Comparison of ENCODE assay signal across 12 cellular contexts in the genomic region with DNA sequence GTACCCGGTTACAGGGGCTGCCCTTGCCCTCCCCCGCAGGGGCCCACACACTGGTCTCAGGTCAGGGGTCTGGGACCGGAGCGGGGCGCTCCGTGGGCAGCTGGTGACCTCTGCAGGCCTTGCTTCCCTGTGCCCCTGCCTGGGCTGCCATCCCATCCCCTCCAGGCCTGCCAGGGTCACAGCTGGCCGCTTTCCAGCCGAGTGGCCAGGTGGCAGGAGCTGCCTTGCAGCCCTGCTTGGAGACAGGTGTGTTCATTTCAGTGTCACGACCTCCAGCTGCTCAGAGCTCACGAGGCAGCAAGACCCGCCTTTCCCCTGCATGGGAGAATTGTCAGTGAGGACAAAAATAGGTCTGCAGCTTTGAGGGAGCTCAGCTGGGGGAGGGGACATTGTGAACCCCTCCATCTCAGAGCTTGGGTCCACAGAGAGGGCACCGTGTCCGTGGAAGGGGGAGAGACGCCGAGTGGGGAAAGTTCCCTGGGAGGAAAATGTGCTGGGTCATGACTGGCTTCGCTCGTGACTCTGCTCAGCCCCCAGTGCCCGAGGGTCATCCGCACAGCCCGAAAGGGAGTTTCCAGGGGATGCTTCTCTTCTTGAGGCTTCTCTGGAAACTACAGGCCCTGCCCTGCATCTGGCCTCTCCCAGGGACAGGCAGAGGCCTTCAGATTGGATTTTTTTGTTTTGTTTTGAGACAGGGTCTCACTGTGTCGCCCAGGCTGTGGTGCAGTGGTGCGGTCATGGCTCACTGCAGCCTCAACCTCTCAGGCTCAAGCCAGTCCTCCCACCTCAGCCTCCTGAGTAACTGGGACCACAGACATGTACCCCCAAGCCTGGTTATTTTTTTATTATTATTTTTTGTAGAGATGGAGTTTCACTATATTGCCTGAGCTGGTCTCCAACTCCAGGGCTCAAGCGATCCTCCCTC. TPM values are rescaled to one million over a fixed set of nuclear protein-coding genes. Genes with fewer than 3 reads are reported as not detected.
A peak's percentile ranks its signal among the peaks of the same experiment; 100 is the strongest.
DNase-seq lines count a peak whose midpoint lies in the region; FAIRE-seq and TF ChIP-seq lines count a peak whose summit lies in the region.
"Had no signal": no experiment of that assay in that cellular context is flagged by ENCODE, and none has a peak within 500 bp of the region (broad histone marks: within the 10 kb centered on the region; RNA-seq: fewer than 3 reads in every experiment).

No MANE protein-coding gene starts in this region.

- peaks cover 98% of the 10 kb centered on the region for H3K4me1 Mint-ChIP-seq in brain
- H3K4me1 Mint-ChIP-seq in T-helper 2 cell treated with Interferon-gamma antibody and Interleukin-4, amounts not matched to agents 5 μg/mL and 100 μg/mL, for 36 hours (ENCODE audit: low read depth) = peaks cover 2% of the 10 kb centered on the region
- peaks cover 2% of the 10 kb centered on the region for H3K4me1 Mint-ChIP-seq in activated CD4-positive, alpha-beta T cell treated with anti-CD3 and anti-CD28 coated beads, Interleukin-2, amount 10 ng/mL, durations not matched to agents 24 days and 14 days

- no peaks in the 10 kb centered on the region for H3K36me3 Mint-ChIP-seq in brain
- H3K36me3 Mint-ChIP-seq in T-helper 2 cell treated with Interferon-gamma antibody and Interleukin-4, amounts not matched to agents 5 μg/mL and 100 μg/mL, for 36 hours (ENCODE audit: low read depth) = no peaks in the 10 kb centered on the region
- H3K36me3 Mint-ChIP-seq in activated CD4-positive, alpha-beta T cell treated with anti-CD3 and anti-CD28 coated beads, Interleukin-2, amount 10 ng/mL, durations not matched to agents 24 days and 14 days (ENCODE audit: low read depth) = no peaks in the 10 kb centered on the region

- no peak for TF ChIP-seq EP300 in Ishikawa (IDR thresholded peaks at IDR 0.05; ENCODE audit: borderline replicate concordance)

- no peak for TF ChIP-seq CTCF in brain (conservative IDR thresholded peaks at IDR 0.05)

- H3K9me3 Mint-ChIP-seq in brain = peaks cover 0 to 5% (median 0%) of the 10 kb centered on the region in 5 experiments
- no peaks in the 10 kb centered on the region for H3K9me3 Mint-ChIP-seq in T-helper 2 cell treated with Interferon-gamma antibody and Interleukin-4, amounts not matched to agents 5 μg/mL and 100 μg/mL, for 36 hours
- no peaks in the 10 kb centered on the region for H3K9me3 Mint-ChIP-seq in activated CD4-positive, alpha-beta T cell treated with anti-CD3 and anti-CD28 coated beads, Interleukin-2, amount 10 ng/mL, durations not matched to agents 24 days and 14 days
- H3K9me3 Mint-ChIP-seq: immature natural killer cell had no signal

- no peaks in the 10 kb centered on the region for H3K27me3 Mint-ChIP-seq in brain
- H3K27me3 Mint-ChIP-seq in T-helper 2 cell treated with Interferon-gamma antibody and Interleukin-4, amounts not matched to agents 5 μg/mL and 100 μg/mL, for 36 hours (ENCODE audit: low read depth) = no peaks in the 10 kb centered on the region
- no peaks in the 10 kb centered on the region for H3K27me3 Mint-ChIP-seq in activated CD4-positive, alpha-beta T cell treated with anti-CD3 and anti-CD28 coated beads, Interleukin-2, amount 10 ng/mL, durations not matched to agents 24 days and 14 days

- peak overlapping the region in 4 of 5 experiments; percentile 43 to 64 (median 52) for H3K4me3 Mint-ChIP-seq in brain
- H3K4me3 Mint-ChIP-seq in T-helper 2 cell treated with Interferon-gamma antibody and Interleukin-4, amounts not matched to agents 5 μg/mL and 100 μg/mL, for 36 hours = no peak overlapping the region
- H3K4me3 Mint-ChIP-seq in activated CD4-positive, alpha-beta T cell treated with anti-CD3 and anti-CD28 coated beads, Interleukin-2, amount 10 ng/mL, durations not matched to agents 24 days and 14 days = no peak overlapping the region

- intact Hi-C loops in activated CD4-positive, alpha-beta T cell treated with anti-CD3 and anti-CD28 coated beads, Interleukin-2, amount 10 ng/mL, durations not matched to agents 24 days and 14 days (cut with micrococcal nuclease) = no loop called here

- H3K27ac Mint-ChIP-seq in brain = peak overlapping the region; percentile 85 to 97 (median 88)
- H3K27ac Mint-ChIP-seq in T-helper 2 cell treated with Interferon-gamma antibody and Interleukin-4, amounts not matched to agents 5 μg/mL and 100 μg/mL, for 36 hours = no peak overlapping the region
- H3K27ac Mint-ChIP-seq in activated CD4-positive, alpha-beta T cell treated with anti-CD3 and anti-CD28 coated beads, Interleukin-2, amount 10 ng/mL, durations not matched to agents 24 days and 14 days = no peak overlapping the region

- TF ChIP-seq RAD21 in Ishikawa (IDR thresholded peaks at IDR 0.05; ENCODE audit: low read depth) = no peak

- peak; percentile 44 for DNase-seq in ELF-1 (ENCODE audit: low read depth, low spot score)
- DNase-seq in retina = peak; percentile 61
- no peak for DNase-seq in HuH-7 (ENCODE audit: low spot score)
- DNase-seq in frontal cortex (ENCODE audit: low spot score in 2 of 2) = no peak
- no peak for DNase-seq in T-helper 2 cell treated with Interferon-gamma antibody and Interleukin-4, amounts not matched to agents 5 μg/mL and 100 μg/mL, for 36 hours (ENCODE audit: low spot score)
- no peak for DNase-seq in activated CD4-positive, alpha-beta T cell treated with anti-CD3 and anti-CD28 coated beads, Interleukin-2, amount 10 ng/mL, durations not matched to agents 24 days and 14 days
- DNase-seq: GDM1, immature natural killer cell, occipital lobe, T-helper 1 cell had no signal

- FAIRE-seq in frontal cortex (lab: Jason Lieb, UNC) = no peak

TF ChIP-seq in Ishikawa, 13 proteins besides CTCF, POLR2A, EP300 and RAD21:
- TF ChIP-seq ZBTB7A (IDR thresholded peaks at IDR 0.05; ENCODE audit: low read depth) (no peak), NFIC (IDR thresholded peaks at IDR 0.05) (0 out of 2 replicates have a peak, but pooled peaks have one; percentile 32), FOXM1 (IDR thresholded peaks at IDR 0.05; ENCODE audit: borderline replicate concordance, low read depth) (no peak), YY1 (IDR thresholded peaks at IDR 0.05; ENCODE audit: low read depth) (no peak), TEAD4 (IDR thresholded peaks at IDR 0.05) (no peak), CREB1 (IDR thresholded peaks at IDR 0.05; ENCODE audit: low read depth) (no peak), EGR1 (IDR thresholded peaks at IDR 0.05) (no peak), CEBPB (IDR thresholded peaks at IDR 0.05) (no peak), TAF1 (IDR thresholded peaks at IDR 0.05; ENCODE audit: low read depth) (no peak), TCF12 (IDR thresholded peaks at IDR 0.05; ENCODE audit: low read depth) (peak; percentile 34; the same call in 1 of the 2 replicates)
- TF ChIP-seq, protein P1, sequence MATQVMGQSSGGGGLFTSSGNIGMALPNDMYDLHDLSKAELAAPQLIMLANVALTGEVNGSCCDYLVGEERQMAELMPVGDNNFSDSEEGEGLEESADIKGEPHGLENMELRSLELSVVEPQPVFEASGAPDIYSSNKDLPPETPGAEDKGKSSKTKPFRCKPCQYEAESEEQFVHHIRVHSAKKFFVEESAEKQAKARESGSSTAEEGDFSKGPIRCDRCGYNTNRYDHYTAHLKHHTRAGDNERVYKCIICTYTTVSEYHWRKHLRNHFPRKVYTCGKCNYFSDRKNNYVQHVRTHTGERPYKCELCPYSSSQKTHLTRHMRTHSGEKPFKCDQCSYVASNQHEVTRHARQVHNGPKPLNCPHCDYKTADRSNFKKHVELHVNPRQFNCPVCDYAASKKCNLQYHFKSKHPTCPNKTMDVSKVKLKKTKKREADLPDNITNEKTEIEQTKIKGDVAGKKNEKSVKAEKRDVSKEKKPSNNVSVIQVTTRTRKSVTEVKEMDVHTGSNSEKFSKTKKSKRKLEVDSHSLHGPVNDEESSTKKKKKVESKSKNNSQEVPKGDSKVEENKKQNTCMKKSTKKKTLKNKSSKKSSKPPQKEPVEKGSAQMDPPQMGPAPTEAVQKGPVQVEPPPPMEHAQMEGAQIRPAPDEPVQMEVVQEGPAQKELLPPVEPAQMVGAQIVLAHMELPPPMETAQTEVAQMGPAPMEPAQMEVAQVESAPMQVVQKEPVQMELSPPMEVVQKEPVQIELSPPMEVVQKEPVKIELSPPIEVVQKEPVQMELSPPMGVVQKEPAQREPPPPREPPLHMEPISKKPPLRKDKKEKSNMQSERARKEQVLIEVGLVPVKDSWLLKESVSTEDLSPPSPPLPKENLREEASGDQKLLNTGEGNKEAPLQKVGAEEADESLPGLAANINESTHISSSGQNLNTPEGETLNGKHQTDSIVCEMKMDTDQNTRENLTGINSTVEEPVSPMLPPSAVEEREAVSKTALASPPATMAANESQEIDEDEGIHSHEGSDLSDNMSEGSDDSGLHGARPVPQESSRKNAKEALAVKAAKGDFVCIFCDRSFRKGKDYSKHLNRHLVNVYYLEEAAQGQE (IDR thresholded peaks at IDR 0.05; ENCODE audit: low read depth) = no peak
- TF ChIP-seq, protein P2, sequence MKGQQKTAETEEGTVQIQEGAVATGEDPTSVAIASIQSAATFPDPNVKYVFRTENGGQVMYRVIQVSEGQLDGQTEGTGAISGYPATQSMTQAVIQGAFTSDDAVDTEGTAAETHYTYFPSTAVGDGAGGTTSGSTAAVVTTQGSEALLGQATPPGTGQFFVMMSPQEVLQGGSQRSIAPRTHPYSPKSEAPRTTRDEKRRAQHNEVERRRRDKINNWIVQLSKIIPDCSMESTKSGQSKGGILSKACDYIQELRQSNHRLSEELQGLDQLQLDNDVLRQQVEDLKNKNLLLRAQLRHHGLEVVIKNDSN (IDR thresholded peaks at IDR 0.05) = no peak
- TF ChIP-seq, protein P3, sequence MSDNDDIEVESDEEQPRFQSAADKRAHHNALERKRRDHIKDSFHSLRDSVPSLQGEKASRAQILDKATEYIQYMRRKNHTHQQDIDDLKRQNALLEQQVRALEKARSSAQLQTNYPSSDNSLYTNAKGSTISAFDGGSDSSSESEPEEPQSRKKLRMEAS (IDR thresholded peaks at IDR 0.05) = no peak

RNA-seq across cellular contexts. Expression of a gene that starts 10.0 kb away (rescaled TPM):
- polyA plus RNA-seq in brain (ENCODE audit: insufficient read depth, low read depth, low replicate concordance) = 127 TPM
- total RNA-seq in frontal cortex = 13.9 TPM
- 34.1 and 37.5 TPM in 2 replicates for total RNA-seq in activated CD4-positive, alpha-beta T cell treated with anti-CD3 and anti-CD28 coated beads, Interleukin-2, amount 10 ng/mL, durations not matched to agents 24 days and 14 days

Comparison
In these comparisons a context has a peak if more than half of its experiments do, and no peak if none do; other contexts are left out.
1. DNase-seq: peak in ELF-1 (single experiment) and retina (single experiment); none in HuH-7 (single experiment), frontal cortex (0 of 2), T-helper 2 cell treated with Interferon-gamma antibody and Interleukin-4, amounts not matched to agents 5 μg/mL and 100 μg/mL, for 36 hours (single experiment) and activated CD4-positive, alpha-beta T cell treated with anti-CD3 and anti-CD28 coated beads, Interleukin-2, amount 10 ng/mL, durations not matched to agents 24 days and 14 days (single experiment).
2. H3K27ac Mint-ChIP-seq: peak in brain (5 of 5); none in T-helper 2 cell treated with Interferon-gamma antibody and Interleukin-4, amounts not matched to agents 5 μg/mL and 100 μg/mL, for 36 hours (single experiment) and activated CD4-positive, alpha-beta T cell treated with anti-CD3 and anti-CD28 coated beads, Interleukin-2, amount 10 ng/mL, durations not matched to agents 24 days and 14 days (single experiment).
3. H3K4me3 Mint-ChIP-seq: peak in brain (4 of 5); none in T-helper 2 cell treated with Interferon-gamma antibody and Interleukin-4, amounts not matched to agents 5 μg/mL and 100 μg/mL, for 36 hours (single experiment) and activated CD4-positive, alpha-beta T cell treated with anti-CD3 and anti-CD28 coated beads, Interleukin-2, amount 10 ng/mL, durations not matched to agents 24 days and 14 days (single experiment).